In genomic region chr7:151225948-151226510, GRCh38 we compare ENCODE assay signal across 9 cellular contexts. TPM values are rescaled to one million over a fixed set of nuclear protein-coding genes. Genes with fewer than 3 reads are reported as not detected.
DNase-seq lines count a peak whose midpoint lies in the region; ATAC-seq and TF ChIP-seq lines count a peak whose summit lies in the region.
"Had no signal": no experiment of that assay in that cellular context is flagged by ENCODE, and none has a peak within 500 bp of the region (broad histone marks: within the 10 kb centered on the region; RNA-seq: fewer than 3 reads in every experiment).

No MANE protein-coding gene starts in this region.

- H3K36me3 ChIP-seq in Panc1 (ENCODE audit: control insufficient read depth, insufficient read depth, low read length): peaks cover 20% of the 10 kb centered on the region
- H3K36me3 ChIP-seq in esophagus (ENCODE audit: control insufficient read depth in 2 of 2, insufficient read depth in 2 of 2, low read length in 1 of 2): peaks cover 5 to 21% of the 10 kb centered on the region in 2 donors

- 58 to 59% methylated on average over 8 of the region's 8 CpGs for WGBS in esophagus, 2 donors

- CTCF ChIA-PET in Panc1 (lab: Charles Lee): no interaction called here

- H3K9me3 ChIP-seq in Panc1 (ENCODE audit: control insufficient read depth, insufficient read depth, low read depth, low read length): no peaks in the 10 kb centered on the region
- no peaks in the 10 kb centered on the region for H3K9me3 ChIP-seq in esophagus (ENCODE audit: control insufficient read depth in 2 of 2, insufficient read depth in 1 of 2, low read depth in 1 of 2, low read length in 1 of 2)
- H3K9me3 ChIP-seq: adrenal gland had no signal

- no peak for ATAC-seq in Panc1
- no peak for ATAC-seq in HG03280 (IDR thresholded peaks at IDR 0.05; ENCODE audit: unreplicated experiment)

- TF ChIP-seq CTCF in Panc1 (IDR thresholded peaks at IDR 0.05): no peak

- DNase-seq in ELR (ENCODE audit: low read depth): peak; percentile 31
- DNase-seq in Panc1 (ENCODE audit: low read depth, low spot score): no peak
- peak; percentile 61 for DNase-seq in posterior vena cava (ENCODE audit: low spot score)
- no peak for DNase-seq in DMS153 treated with DMSO at 0.1 percent for 48 hours (lab: John Stamatoyannopoulos, UW; ENCODE audit: unreplicated experiment)
- DNase-seq in NCI-H128 (lab: John Stamatoyannopoulos, UW; ENCODE audit: unreplicated experiment): no peak
- DNase-seq in Ammon's horn (ENCODE audit: low spot score): no peak

- intact Hi-C loops in Panc1 (cut with micrococcal nuclease; ENCODE audit: unreplicated experiment): no loop called here
- intact Hi-C loops in posterior vena cava (cut with DNase I): no loop called here

- POLR2A ChIA-PET in Panc1 (lab: Charles Lee): no interaction called here

- in situ Hi-C loops in Panc1 (cut with HindIII; ENCODE audit: low pct_unique_long_range_greater_than_20kb, low sequenced_read_pairs): no loop called here

- H3K4me1 ChIP-seq in Panc1 (ENCODE audit: control insufficient read depth, insufficient read depth, low read length) (peaks cover 17% of the 10 kb centered on the region), esophagus (ENCODE audit: control insufficient read depth in 2 of 2, insufficient read depth in 2 of 2, low read length in 1 of 2) (peaks cover 0 to 7% of the 10 kb centered on the region in 2 donors)

- BruUV-seq in Panc1 (replicated peaks; lab: Mats Ljungman, UMichigan): no TSS peak

- H3K27ac ChIP-seq in Panc1 (ENCODE audit: low read length): peak overlapping the region; percentile 83
- H3K27ac ChIP-seq in esophagus (ENCODE audit: low read depth in 2 of 2, low read length in 1 of 2): no peak overlapping the region

- H3K27me3 ChIP-seq in Panc1 (ENCODE audit: control insufficient read depth, insufficient read depth, low read length) (no peaks in the 10 kb centered on the region), esophagus (ENCODE audit: control insufficient read depth in 1 of 2, insufficient read depth in 2 of 2, low read length in 2 of 2) (no peaks in the 10 kb centered on the region)
- H3K27me3 ChIP-seq: adrenal gland had no signal

- H3K4me3 ChIP-seq in Panc1 (ENCODE audit: low read depth in 2 of 2, low read length in 2 of 2) (peak overlapping the region; percentile 88 to 89), esophagus (ENCODE audit: low read depth in 1 of 2, low read length in 2 of 2) (peak overlapping the region; percentile 71 to 78)

RNA-seq across cellular contexts. Expression of gene ABCF2, which starts 1.0 kb away (rescaled TPM):
- total RNA-seq in Panc1 (2021; ENCODE audit: unreplicated experiment) (64.4 TPM), posterior vena cava (10 to 100 TPM; 24.4 to 27.4 TPM)
- 53.9 TPM for polyA plus RNA-seq in Panc1 (2012; ENCODE audit: insufficient read length)
- polyA plus RNA-seq in esophagus: 10 to 100 TPM in 1 of 2 donors, 1 to 10 TPM in 1; 8.6 to 19.8 TPM

RNA-seq across cellular contexts. Expression of gene CHPF2, which starts 6.3 kb away (rescaled TPM):
- total RNA-seq in Panc1 (2021; ENCODE audit: unreplicated experiment) (44.9 TPM), posterior vena cava (10 to 100 TPM; 37.5 to 40.7 TPM)
- polyA plus RNA-seq in Panc1 (2012; ENCODE audit: insufficient read length): 43.7 TPM
- polyA plus RNA-seq in esophagus: 10 to 100 TPM; 10.8 to 13.6 TPM

RNA-seq across cellular contexts. Expression of gene H2BK1, which starts 15.7 kb away (rescaled TPM):
- total RNA-seq in Panc1 (2021; ENCODE audit: unreplicated experiment): not detected
- polyA plus RNA-seq in Panc1 (2012; ENCODE audit: insufficient read length): not detected
- not detected for polyA plus RNA-seq in esophagus
- 1 to 10 TPM in 1 of 2 donors, not detected in 1; 1.1 TPM for total RNA-seq in posterior vena cava
- total RNA-seq: adrenal gland had no signal
- polyA plus RNA-seq: adrenal gland had no signal

RNA-seq across cellular contexts. Expression of gene SMARCD3, which starts 22.5 kb away (rescaled TPM):
- total RNA-seq in Panc1 (2021; ENCODE audit: unreplicated experiment) (27.8 TPM), posterior vena cava (10 to 100 TPM; 45.8 to 68.4 TPM)
- 35.9 TPM for polyA plus RNA-seq in Panc1 (2012; ENCODE audit: insufficient read length)
- 1 to 10 TPM; 7.5 to 8.3 TPM for polyA plus RNA-seq in esophagus

RNA-seq across cellular contexts. Expression of gene ASB10, which starts 39.0 kb away (rescaled TPM):
- total RNA-seq in Panc1 (2021; ENCODE audit: unreplicated experiment): not detected
- polyA plus RNA-seq in Panc1 (2012; ENCODE audit: insufficient read length): not detected
- under 1 TPM in 1 of 2 donors, not detected in 1; 0.01 TPM for polyA plus RNA-seq in esophagus
- total RNA-seq in posterior vena cava: not detected
- total RNA-seq: adrenal gland had no signal
- polyA plus RNA-seq: adrenal gland had no signal

Comparison
In these comparisons a context has a peak if more than half of its experiments do, and no peak if none do; other contexts are left out.
1. DNase-seq: peak in ELR (single experiment) and posterior vena cava (single experiment); none in Panc1 (single experiment), DMS153 treated with DMSO at 0.1 percent for 48 hours (single experiment), NCI-H128 (single experiment) and Ammon's horn (single experiment).